Comparison of ENCODE assay signal across 28 cellular contexts in genomic region chr7:158266426-158266816, GRCh38.
DNase-seq lines count a peak whose midpoint lies in the region; ATAC-seq and TF ChIP-seq lines count a peak whose summit lies in the region.
"Had no signal": no experiment of that assay in that cellular context is flagged by ENCODE, and none has a peak within 500 bp of the region (broad histone marks: within the 10 kb centered on the region; RNA-seq: fewer than 3 reads in every experiment).

No MANE protein-coding gene starts in this region.

- no peaks in the 10 kb centered on the region for H3K9me3 Mint-ChIP-seq in activated naive CD8-positive, alpha-beta T cell treated with anti-CD3 and anti-CD28 coated beads, Interleukin-2, amount 10 ng/mL, durations not matched to agents 7 days and 5 days
- H3K9me3 Mint-ChIP-seq in activated naive CD8-positive, alpha-beta T cell treated with anti-CD3 and anti-CD28 coated beads, Interleukin-2, amount 50 U/mL, for 24 hours = no peaks in the 10 kb centered on the region
- H3K9me3 Mint-ChIP-seq in glutamatergic neuron (ENCODE audit: unreplicated experiment) = peaks cover 9% of the 10 kb centered on the region
- H3K9me3 Mint-ChIP-seq: CD4-positive, alpha-beta T cell; H9 had no signal

- POLR2A ChIA-PET in activated naive CD8-positive, alpha-beta T cell treated with anti-CD3 and anti-CD28 coated beads, Interleukin-2, amount 10 ng/mL, durations not matched to agents 7 days and 5 days (lab: Charles Lee) = no interaction called here

- no peaks in the 10 kb centered on the region for H3K4me1 Mint-ChIP-seq in activated naive CD8-positive, alpha-beta T cell treated with anti-CD3 and anti-CD28 coated beads, Interleukin-2, amount 10 ng/mL, durations not matched to agents 7 days and 5 days
- no peaks in the 10 kb centered on the region for H3K4me1 Mint-ChIP-seq in activated naive CD8-positive, alpha-beta T cell treated with anti-CD3 and anti-CD28 coated beads, Interleukin-2, amount 50 U/mL, for 24 hours
- peaks cover 5% of the 10 kb centered on the region for H3K4me1 Mint-ChIP-seq in glutamatergic neuron (ENCODE audit: low read depth, unreplicated experiment)

- no peaks in the 10 kb centered on the region for H3K36me3 Mint-ChIP-seq in activated naive CD8-positive, alpha-beta T cell treated with anti-CD3 and anti-CD28 coated beads, Interleukin-2, amount 10 ng/mL, durations not matched to agents 7 days and 5 days
- no peaks in the 10 kb centered on the region for H3K36me3 Mint-ChIP-seq in activated naive CD8-positive, alpha-beta T cell treated with anti-CD3 and anti-CD28 coated beads, Interleukin-2, amount 50 U/mL, for 24 hours (ENCODE audit: low read depth)
- H3K36me3 Mint-ChIP-seq in glutamatergic neuron (ENCODE audit: unreplicated experiment) = peaks cover 11% of the 10 kb centered on the region

- H3K9me3 ChIP-seq in osteoblast (ENCODE audit: low read depth, low read length) (peaks cover 2% of the 10 kb centered on the region), upper lobe of right lung (no peaks in the 10 kb centered on the region)
- H3K9me3 ChIP-seq: BLaER1, Caco-2 had no signal

- H4K20me1 ChIP-seq in osteoblast (ENCODE audit: insufficient read depth, low read length) = no peaks in the 10 kb centered on the region
- H4K20me1 ChIP-seq: BLaER1 had no signal

- H3K27me3 Mint-ChIP-seq in activated naive CD8-positive, alpha-beta T cell treated with anti-CD3 and anti-CD28 coated beads, Interleukin-2, amount 10 ng/mL, durations not matched to agents 7 days and 5 days = no peaks in the 10 kb centered on the region
- H3K27me3 Mint-ChIP-seq in activated naive CD8-positive, alpha-beta T cell treated with anti-CD3 and anti-CD28 coated beads, Interleukin-2, amount 50 U/mL, for 24 hours = no peaks in the 10 kb centered on the region
- H3K27me3 Mint-ChIP-seq in glutamatergic neuron (ENCODE audit: unreplicated experiment) = peaks cover 5% of the 10 kb centered on the region
- H3K27me3 Mint-ChIP-seq: CD4-positive, alpha-beta T cell had no signal

- H3K27me3 ChIP-seq in osteoblast (ENCODE audit: insufficient read depth, low read length) = no peaks in the 10 kb centered on the region
- no peaks in the 10 kb centered on the region for H3K27me3 ChIP-seq in upper lobe of right lung
- H3K27me3 ChIP-seq: BLaER1, Peyer's patch had no signal

- no peak overlapping the region for H3K4me3 Mint-ChIP-seq in activated naive CD8-positive, alpha-beta T cell treated with anti-CD3 and anti-CD28 coated beads, Interleukin-2, amount 10 ng/mL, durations not matched to agents 7 days and 5 days
- no peak overlapping the region for H3K4me3 Mint-ChIP-seq in activated naive CD8-positive, alpha-beta T cell treated with anti-CD3 and anti-CD28 coated beads, Interleukin-2, amount 50 U/mL, for 24 hours
- H3K4me3 Mint-ChIP-seq in glutamatergic neuron (ENCODE audit: unreplicated experiment) = no peak overlapping the region
- H3K4me3 Mint-ChIP-seq: CD4-positive, alpha-beta T cell; H9; HFFc6 had no signal

- DNase-seq in activated naive CD8-positive, alpha-beta T cell treated with anti-CD3 and anti-CD28 coated beads, Interleukin-2, amount 10 ng/mL, durations not matched to agents 7 days and 5 days = peak; percentile 6
- DNase-seq in activated naive CD8-positive, alpha-beta T cell treated with anti-CD3 and anti-CD28 coated beads, Interleukin-2, amount 50 U/mL, for 24 hours = no peak
- peak; percentile 8 for DNase-seq in glutamatergic neuron
- peak; percentile 53 for DNase-seq in osteoblast (ENCODE audit: insufficient read length, low spot score, missing footprints)
- peak; percentile 40 for DNase-seq in upper lobe of right lung
- no peak for DNase-seq in effector CD4-positive, alpha-beta T cell
- DNase-seq: ACHN; DMS 273 treated with DMSO at 0.1 percent for 48 hours; DMS79 treated with DMSO at 0.1 percent for 48 hours; GM23248; H9; HFFc6; Karpas-422; MV-4-11; NCI-H1694; NCI-H2081; NCI-H2171; NCI-H345; NCI-H524; NCI-H774; NK-92 treated with Interleukin-12 subunit alpha and Interleukin-12 subunit beta, amount 100 ng/mL, for 24 hours had no signal

- H3K36me3 ChIP-seq in osteoblast (ENCODE audit: insufficient read depth, low read length) (no peaks in the 10 kb centered on the region), upper lobe of right lung (no peaks in the 10 kb centered on the region)
- H3K36me3 ChIP-seq: BLaER1, Peyer's patch had no signal

- H3K27ac ChIP-seq in osteoblast (ENCODE audit: low read depth, low read length) (no peak overlapping the region), upper lobe of right lung (no peak overlapping the region)
- H3K27ac ChIP-seq: 22Rv1, BLaER1, GM23248 had no signal

- no peaks in the 10 kb centered on the region for H3K4me1 ChIP-seq in osteoblast (ENCODE audit: insufficient read depth, low read length)
- H3K4me1 ChIP-seq in upper lobe of right lung = no peaks in the 10 kb centered on the region
- H3K4me1 ChIP-seq: BLaER1, Caco-2 had no signal

- TF ChIP-seq CTCF in glutamatergic neuron (IDR thresholded peaks at IDR 0.05; ENCODE audit: partially characterized antibody, unreplicated experiment) (no peak), osteoblast (IDR thresholded peaks at IDR 0.05; ENCODE audit: extremely low read depth, low read depth, low read length) (no peak), upper lobe of right lung (IDR thresholded peaks at IDR 0.05) (no peak)

- no peak overlapping the region for H3K4me3 ChIP-seq in osteoblast (ENCODE audit: insufficient read depth, low read length)
- H3K4me3 ChIP-seq in upper lobe of right lung = no peak overlapping the region
- H3K4me3 ChIP-seq: BLaER1, GM23248, Peyer's patch had no signal

- no peak overlapping the region for H3K4me2 ChIP-seq in osteoblast (ENCODE audit: insufficient read depth, low read length)
- H3K4me2 ChIP-seq: BLaER1 had no signal

- ATAC-seq in activated naive CD8-positive, alpha-beta T cell treated with anti-CD3 and anti-CD28 coated beads, Interleukin-2, amount 10 ng/mL, durations not matched to agents 7 days and 5 days (ENCODE audit: low read depth) = no peak
- ATAC-seq in activated naive CD8-positive, alpha-beta T cell treated with anti-CD3 and anti-CD28 coated beads, Interleukin-2, amount 50 U/mL, for 24 hours = no peak
- ATAC-seq in upper lobe of right lung = no peak
- ATAC-seq in GM19328 (IDR thresholded peaks at IDR 0.05; ENCODE audit: unreplicated experiment) = no peak
- no peak for ATAC-seq in SK-N-SH treated with all-trans-retinoic acid at 6 μM for 48 hours

- intact Hi-C loops in upper lobe of right lung (cut with DNase I) = no loop called here

- H2AFZ ChIP-seq in osteoblast (ENCODE audit: low read length) = no peak overlapping the region
- H2AFZ ChIP-seq: GM23248 had no signal

- no peaks in the 10 kb centered on the region for H3K79me2 ChIP-seq in osteoblast (ENCODE audit: insufficient read depth, low read length)

- H3K27ac Mint-ChIP-seq in activated naive CD8-positive, alpha-beta T cell treated with anti-CD3 and anti-CD28 coated beads, Interleukin-2, amount 10 ng/mL, durations not matched to agents 7 days and 5 days = no peak overlapping the region
- H3K27ac Mint-ChIP-seq in activated naive CD8-positive, alpha-beta T cell treated with anti-CD3 and anti-CD28 coated beads, Interleukin-2, amount 50 U/mL, for 24 hours = no peak overlapping the region
- no peak overlapping the region for H3K27ac Mint-ChIP-seq in glutamatergic neuron (ENCODE audit: unreplicated experiment)
- H3K27ac Mint-ChIP-seq: CD4-positive, alpha-beta T cell; H9; HFFc6 had no signal

TF ChIP-seq in SK-N-SH treated with all-trans-retinoic acid at 6 μM for 48 hours, 23 proteins besides CTCF, POLR2A, EP300 and RAD21 (continues in another document):
- TF ChIP-seq BACH2 (CRISPR knock-in tag; IDR thresholded peaks at IDR 0.05; ENCODE audit: borderline replicate concordance) (no peak), ESRRG (CRISPR knock-in tag; IDR thresholded peaks at IDR 0.05) (no peak), TSHZ2 (CRISPR knock-in tag; IDR thresholded peaks at IDR 0.05) (no peak), ARNTL (CRISPR knock-in tag; IDR thresholded peaks at IDR 0.05; ENCODE audit: borderline replicate concordance, low read depth) (no peak), RARB (CRISPR knock-in tag; IDR thresholded peaks at IDR 0.05) (no peak), ZNF70 (CRISPR knock-in tag; IDR thresholded peaks at IDR 0.05) (no peak), CSDC2 (CRISPR knock-in tag; IDR thresholded peaks at IDR 0.05) (no peak), TOX (CRISPR knock-in tag; IDR thresholded peaks at IDR 0.05; ENCODE audit: borderline replicate concordance) (no peak)

Comparison
In these comparisons a context has a peak if more than half of its experiments do, and no peak if none do; other contexts are left out.
1. DNase-seq: peak in activated naive CD8-positive, alpha-beta T cell treated with anti-CD3 and anti-CD28 coated beads, Interleukin-2, amount 10 ng/mL, durations not matched to agents 7 days and 5 days (single experiment), glutamatergic neuron (single experiment), osteoblast (single experiment) and upper lobe of right lung (single experiment); none in activated naive CD8-positive, alpha-beta T cell treated with anti-CD3 and anti-CD28 coated beads, Interleukin-2, amount 50 U/mL, for 24 hours (single experiment) and effector CD4-positive, alpha-beta T cell (single experiment).